Comparison of ENCODE assay signal across 1 cellular context in genomic region chr2:207357216-207357615, GRCh38.
TF ChIP-seq lines count a peak whose summit lies in the region.

No MANE protein-coding gene starts in this region.

TF ChIP-seq in GM23338, 12 proteins besides CTCF, POLR2A, EP300 and RAD21 (continued from another document):
- TF ChIP-seq ZNF462 (CRISPR knock-in tag; IDR thresholded peaks at IDR 0.05) (no peak), NANOG (IDR thresholded peaks at IDR 0.05; ENCODE audit: borderline replicate concordance) (no peak), ZNF114 (CRISPR knock-in tag; IDR thresholded peaks at IDR 0.05) (no peak), ETS1 (IDR thresholded peaks at IDR 0.05) (no peak)
TF ChIP-seq in GM23338: peak in this region for 0.
